ENCODE assay signal across 8 cellular contexts in genomic region chr1:97920275-97920831, GRCh38. TPM values are rescaled to one million over a fixed set of nuclear protein-coding genes. Genes with fewer than 3 reads are reported as not detected.
A peak's percentile ranks its signal among the peaks of the same experiment; 100 is the strongest.
DNase-seq lines count a peak whose midpoint lies in the region; ATAC-seq and TF ChIP-seq lines count a peak whose summit lies in the region.

No MANE protein-coding gene starts in this region.

- no peaks in the 10 kb centered on the region for H3K27me3 ChIP-seq in psoas muscle (ENCODE audit: insufficient read depth in 3 of 3, low read length in 2 of 3)

- no peak for TF ChIP-seq CTCF in psoas muscle (IDR thresholded peaks at IDR 0.05)

- peak overlapping the region; percentile 92 for H3K27ac ChIP-seq in psoas muscle

- H3K27ac Mint-ChIP-seq in IgD-negative memory B cell, result peak overlapping the region in 2 of 3 donors; percentile 54 to 85
- H3K27ac Mint-ChIP-seq in activated T-cell treated with anti-CD3 and anti-CD28 coated beads, Interleukin-2, amount 50 U/mL, for 72 hours, result peak overlapping the region; percentile 98

- WGBS in psoas muscle, 3 donors, result 0% methylated on average over 22 to 24 of the region's 24 CpGs

- intact Hi-C loops in left ventricle myocardium superior (cut with micrococcal nuclease), result no loop called here
- intact Hi-C loops in psoas muscle (cut with DNase I), result loop anchor here in 1 of 2 donors (5.0 kb wide), 1 partner anchor 132 kb away; no protein-coding TSS in a partner anchor

- H3K4me1 Mint-ChIP-seq in IgD-negative memory B cell, result peaks cover 7 to 15% (median 10%) of the 10 kb centered on the region in 3 donors
- H3K4me1 Mint-ChIP-seq in activated T-cell treated with anti-CD3 and anti-CD28 coated beads, Interleukin-2, amount 50 U/mL, for 72 hours (ENCODE audit: low read depth), result peaks cover 43% of the 10 kb centered on the region

- H3K9me3 Mint-ChIP-seq in IgD-negative memory B cell, result no peaks in the 10 kb centered on the region
- H3K9me3 Mint-ChIP-seq in activated T-cell treated with anti-CD3 and anti-CD28 coated beads, Interleukin-2, amount 50 U/mL, for 72 hours, result no peaks in the 10 kb centered on the region

- peak overlapping the region; percentile 91 to 96 (median 94) for H3K4me3 Mint-ChIP-seq in IgD-negative memory B cell
- peak overlapping the region; percentile 94 to 98 for H3K4me3 Mint-ChIP-seq in activated T-cell treated with anti-CD3 and anti-CD28 coated beads, Interleukin-2, amount 50 U/mL, for 72 hours

- peak overlapping the region; percentile 89 for H3K4me3 ChIP-seq in psoas muscle

- peak; percentile 32 to 42 for DNase-seq in stimulated activated CD8-positive, alpha-beta memory T cell treated with anti-CD3 and anti-CD28 coated beads, Interleukin-15, amount 100 ng/mL, for 4 hours (ENCODE audit: low read depth in 2 of 2)
- DNase-seq in stimulated activated CD8-positive, alpha-beta memory T cell treated with anti-CD3 and anti-CD28 coated beads, Interleukin-4, amount 100 ng/mL, for 48 hours, result no peak
- DNase-seq in activated T-cell treated with anti-CD3 and anti-CD28 coated beads, Interleukin-2, amount 50 U/mL, for 72 hours, result no peak
- DNase-seq in left ventricle myocardium superior, result no peak
- no peak for DNase-seq in psoas muscle
- no peak for DNase-seq in central memory CD4-positive, alpha-beta T cell

- peaks cover 4% of the 10 kb centered on the region for H3K27me3 Mint-ChIP-seq in IgD-negative memory B cell
- no peaks in the 10 kb centered on the region for H3K27me3 Mint-ChIP-seq in activated T-cell treated with anti-CD3 and anti-CD28 coated beads, Interleukin-2, amount 50 U/mL, for 72 hours (ENCODE audit: low read depth)

- H3K36me3 ChIP-seq in psoas muscle (ENCODE audit: insufficient read depth in 1 of 2, low read depth in 1 of 2), result no peaks in the 10 kb centered on the region

- peaks cover 23% of the 10 kb centered on the region for H3K4me1 ChIP-seq in psoas muscle

- H3K9me3 ChIP-seq in psoas muscle, result no peaks in the 10 kb centered on the region

- peak; percentile 43 to 57 for ATAC-seq in activated T-cell treated with anti-CD3 and anti-CD28 coated beads, Interleukin-2, amount 50 U/mL, for 72 hours (replicated peaks in 1 of 2)
- ATAC-seq in left ventricle myocardium superior (peak; percentile 61), psoas muscle (peak; percentile 71 to 79 (median 72)), HG02884 (IDR thresholded peaks at IDR 0.05; ENCODE audit: unreplicated experiment) (no peak)

- H3K36me3 Mint-ChIP-seq in IgD-negative memory B cell, result no peaks in the 10 kb centered on the region
- H3K36me3 Mint-ChIP-seq in activated T-cell treated with anti-CD3 and anti-CD28 coated beads, Interleukin-2, amount 50 U/mL, for 72 hours (ENCODE audit: insufficient read depth in 2 of 2), result no peaks in the 10 kb centered on the region

RNA-seq across cellular contexts. Expression of gene DPYD, which starts 0.5 kb away (rescaled TPM):
- polyA plus RNA-seq in IgD-negative memory B cell, result 3.8 TPM
- total RNA-seq in activated T-cell treated with anti-CD3 and anti-CD28 coated beads, Interleukin-2, amount 50 U/mL, for 72 hours, result 10 to 100 TPM; 13.4 to 18.2 TPM
- 11.6 TPM for total RNA-seq in left ventricle myocardium superior
- 1 to 10 TPM; 5.1 to 7.3 (median 5.8) TPM for total RNA-seq in psoas muscle
- 1 to 10 TPM; 2.5 to 3.4 (median 2.6) TPM for polyA plus RNA-seq in psoas muscle

Comparison
In these comparisons a context has a peak if more than half of its experiments do, and no peak if none do; other contexts are left out.
1. DNase-seq: peak in stimulated activated CD8-positive, alpha-beta memory T cell treated with anti-CD3 and anti-CD28 coated beads, Interleukin-15, amount 100 ng/mL, for 4 hours (2 of 2); none in stimulated activated CD8-positive, alpha-beta memory T cell treated with anti-CD3 and anti-CD28 coated beads, Interleukin-4, amount 100 ng/mL, for 48 hours (single experiment), activated T-cell treated with anti-CD3 and anti-CD28 coated beads, Interleukin-2, amount 50 U/mL, for 72 hours (0 of 2), left ventricle myocardium superior (single experiment), psoas muscle (0 of 2) and central memory CD4-positive, alpha-beta T cell (single experiment).